ENCODE assay signal across 34 cellular contexts in the genomic region with DNA sequence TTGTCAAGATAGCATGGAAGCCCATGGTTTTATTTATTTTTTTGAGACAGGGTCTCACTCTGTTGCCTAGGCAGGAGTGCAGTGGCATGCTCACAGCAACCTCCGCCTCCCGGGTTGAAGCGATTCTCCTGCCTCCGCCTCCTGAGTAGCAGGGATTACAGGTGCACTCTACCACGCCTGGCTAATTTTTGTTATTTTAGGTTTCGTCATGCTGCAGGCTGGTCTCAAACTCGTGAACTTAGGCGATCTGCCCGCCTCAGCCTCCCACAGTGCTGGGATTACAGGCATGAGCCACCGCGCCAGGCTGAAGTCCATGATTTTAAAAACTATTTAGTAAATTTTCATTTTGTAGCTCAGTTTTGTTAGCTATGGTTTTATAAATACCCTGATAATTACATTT. TPM values are rescaled to one million over a fixed set of nuclear protein-coding genes. Genes with fewer than 3 reads are reported as not detected.
"Had no signal": no experiment of that assay in that cellular context is flagged by ENCODE, and none has a peak within 500 bp of the region (broad histone marks: within the 10 kb centered on the region; RNA-seq: fewer than 3 reads in every experiment).

No MANE protein-coding gene starts in this region.

- DNase-seq: Karpas-422, Kasumi-1, MG63, MM.1S, MV-4-11, NCI-H1048, NCI-H1092, NCI-H1092 treated with DMSO at 0.1 percent for 48 hours, NCI-H1105, NCI-H1105 treated with DMSO at 0.1 percent for 48 hours, NCI-H1417, NCI-H1417 treated with DMSO at 0.1 percent for 48 hours, NCI-H1436, NCI-H1436 treated with DMSO at 0.1 percent for 48 hours, NCI-H146, NCI-H1694, NCI-H1694 treated with DMSO at 0.1 percent for 48 hours, NCI-H187, NCI-H187 treated with DMSO at 0.1 percent for 48 hours, NCI-H1930, NCI-H2029, NCI-H2029 treated with DMSO at 0.1 percent for 48 hours, NCI-H2081, NCI-H2081 treated with DMSO at 0.1 percent for 48 hours, NCI-H2107, NCI-H2171, NCI-H2171 treated with DMSO at 0.1 percent for 48 hours, NCI-H2227 treated with DMSO at 0.1 percent for 48 hours, NCI-H345, NCI-H446, NCI-H446 treated with DMSO at 0.1 percent for 48 hours, NCI-H510A, NCI-H510A treated with DMSO at 0.1 percent for 48 hours had no signal

- H3K27me3 ChIP-seq: MG63 had no signal

RNA-seq across cellular contexts. Expression of a gene that starts 38.3 kb away (rescaled TPM):
- total RNA-seq: LHCN-M2 had no signal
